Comparison of ENCODE assay signal across 8 cellular contexts in the genomic region with DNA sequence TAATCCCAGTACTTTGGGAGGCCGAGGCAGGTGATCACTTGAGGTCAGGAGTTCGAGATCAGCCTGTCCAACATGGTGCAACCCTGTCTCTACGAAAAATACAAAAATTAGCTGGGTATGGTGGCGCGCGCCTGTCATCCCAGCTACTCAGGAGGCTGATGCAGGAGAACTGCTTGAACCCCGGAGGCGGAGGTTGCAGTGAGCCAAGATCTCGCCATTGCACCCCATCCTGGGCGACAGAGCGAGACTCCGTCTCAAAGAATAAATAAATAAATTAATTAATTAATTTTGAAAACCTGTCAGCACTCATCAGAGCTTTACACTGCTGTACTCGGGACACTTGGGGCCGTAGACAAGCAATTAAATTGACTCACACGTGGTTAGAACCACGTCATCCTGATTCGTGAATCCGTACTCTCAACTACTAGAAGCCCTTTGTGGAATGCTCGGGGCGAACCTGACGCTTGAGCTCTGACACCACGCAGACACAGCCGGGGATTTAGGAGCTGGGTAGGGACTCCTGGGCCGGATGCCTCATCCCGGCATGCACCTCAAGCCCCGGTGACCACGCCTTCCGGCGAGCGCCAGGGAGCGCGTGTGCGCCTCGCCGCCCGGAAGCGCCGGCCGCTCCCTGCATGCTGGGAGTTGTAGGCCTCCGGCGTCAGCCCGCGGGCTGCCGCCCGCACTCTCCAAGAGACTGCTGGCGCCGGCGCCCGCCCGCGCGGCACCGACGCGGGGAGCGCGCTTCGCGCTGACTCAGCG. TPM values are rescaled to one million over a fixed set of nuclear protein-coding genes. Genes with fewer than 3 reads are reported as not detected.
A peak's percentile ranks its signal among the peaks of the same experiment; 100 is the strongest.
DNase-seq lines count a peak whose midpoint lies in the region; ATAC-seq and TF ChIP-seq lines count a peak whose summit lies in the region.

A gene with protein sequence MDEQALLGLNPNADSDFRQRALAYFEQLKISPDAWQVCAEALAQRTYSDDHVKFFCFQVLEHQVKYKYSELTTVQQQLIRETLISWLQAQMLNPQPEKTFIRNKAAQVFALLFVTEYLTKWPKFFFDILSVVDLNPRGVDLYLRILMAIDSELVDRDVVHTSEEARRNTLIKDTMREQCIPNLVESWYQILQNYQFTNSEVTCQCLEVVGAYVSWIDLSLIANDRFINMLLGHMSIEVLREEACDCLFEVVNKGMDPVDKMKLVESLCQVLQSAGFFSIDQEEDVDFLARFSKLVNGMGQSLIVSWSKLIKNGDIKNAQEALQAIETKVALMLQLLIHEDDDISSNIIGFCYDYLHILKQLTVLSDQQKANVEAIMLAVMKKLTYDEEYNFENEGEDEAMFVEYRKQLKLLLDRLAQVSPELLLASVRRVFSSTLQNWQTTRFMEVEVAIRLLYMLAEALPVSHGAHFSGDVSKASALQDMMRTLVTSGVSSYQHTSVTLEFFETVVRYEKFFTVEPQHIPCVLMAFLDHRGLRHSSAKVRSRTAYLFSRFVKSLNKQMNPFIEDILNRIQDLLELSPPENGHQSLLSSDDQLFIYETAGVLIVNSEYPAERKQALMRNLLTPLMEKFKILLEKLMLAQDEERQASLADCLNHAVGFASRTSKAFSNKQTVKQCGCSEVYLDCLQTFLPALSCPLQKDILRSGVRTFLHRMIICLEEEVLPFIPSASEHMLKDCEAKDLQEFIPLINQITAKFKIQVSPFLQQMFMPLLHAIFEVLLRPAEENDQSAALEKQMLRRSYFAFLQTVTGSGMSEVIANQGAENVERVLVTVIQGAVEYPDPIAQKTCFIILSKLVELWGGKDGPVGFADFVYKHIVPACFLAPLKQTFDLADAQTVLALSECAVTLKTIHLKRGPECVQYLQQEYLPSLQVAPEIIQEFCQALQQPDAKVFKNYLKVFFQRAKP (plus strand): TSS at position 685 of the 762 bp plus-strand sequence. CDS start 5,644 bp downstream, outside the sequence.

- DNase-seq in GM12865 (ENCODE audit: low read depth): peak; percentile 99
- peak; percentile 94 for DNase-seq in NCI-H1105 treated with DMSO at 0.1 percent for 48 hours (lab: John Stamatoyannopoulos, UW)
- peak; percentile 75 for DNase-seq in SKM-1 treated with dmso at 0.1 percent for 144 hours (lab: John Stamatoyannopoulos, UW; ENCODE audit: unreplicated experiment)
- peak; percentile 91 for DNase-seq in activated naive CD8-positive, alpha-beta T cell treated with anti-CD3 and anti-CD28 coated beads, Interleukin-2, amount 10 ng/mL, durations not matched to agents 7 days and 5 days
- peak; percentile 85 to 96 (median 93) for DNase-seq in head of caudate nucleus
- DNase-seq in osteocyte (ENCODE audit: extremely low spot score, unreplicated experiment): peak; percentile 97
- DNase-seq in thyroid gland: peak; percentile 94 to 95

- WGBS in thyroid gland, 2 donors: 27 to 33% methylated on average over 23 to 27 of the region's 60 CpGs

- TF ChIP-seq CTCF in GM12865 (IDR thresholded peaks at IDR 0.05; ENCODE audit: insufficient read depth, low read depth, low read length, missing control alignments) (no peak), osteocyte (IDR thresholded peaks at IDR 0.05) (no peak), thyroid gland (IDR thresholded peaks at IDR 0.05) (no peak)

- H3K4me3 Mint-ChIP-seq in activated naive CD8-positive, alpha-beta T cell treated with anti-CD3 and anti-CD28 coated beads, Interleukin-2, amount 10 ng/mL, durations not matched to agents 7 days and 5 days: peak within 1 kb of the TSS; percentile 97
- H3K4me3 Mint-ChIP-seq in osteocyte (ENCODE audit: unreplicated experiment): peak within 1 kb of the TSS; percentile 95

- peaks cover 3% of the 10 kb centered on the region for H3K36me3 Mint-ChIP-seq in activated naive CD8-positive, alpha-beta T cell treated with anti-CD3 and anti-CD28 coated beads, Interleukin-2, amount 10 ng/mL, durations not matched to agents 7 days and 5 days
- H3K36me3 Mint-ChIP-seq in osteocyte (ENCODE audit: unreplicated experiment): peaks cover 1% of the 10 kb centered on the region

- H3K4me1 Mint-ChIP-seq in activated naive CD8-positive, alpha-beta T cell treated with anti-CD3 and anti-CD28 coated beads, Interleukin-2, amount 10 ng/mL, durations not matched to agents 7 days and 5 days: peaks cover 26% of the 10 kb centered on the region
- peaks cover 36% of the 10 kb centered on the region for H3K4me1 Mint-ChIP-seq in osteocyte (ENCODE audit: unreplicated experiment)

- POLR2A ChIA-PET in activated naive CD8-positive, alpha-beta T cell treated with anti-CD3 and anti-CD28 coated beads, Interleukin-2, amount 10 ng/mL, durations not matched to agents 7 days and 5 days (lab: Charles Lee): interaction anchor here (0.6 to 1.7 kb wide), 8 partner anchors 12 to 736 kb away, joined by 3 to 8 read pairs (median 3); a partner anchor contains a TSS

- H3K36me3 ChIP-seq in thyroid gland: no peaks in the 10 kb centered on the region

- H3K4me3 ChIP-seq in GM12865 (ENCODE audit: low read depth, low read length) (peak within 1 kb of the TSS; percentile 85), thyroid gland (replicated peaks in 1 of 3) (peak within 1 kb of the TSS; percentile 71 to 99 (median 90))

- peak; percentile 96 for ATAC-seq in HG02678 (IDR thresholded peaks at IDR 0.05; ENCODE audit: unreplicated experiment)
- peak; percentile 96 for ATAC-seq in activated naive CD8-positive, alpha-beta T cell treated with anti-CD3 and anti-CD28 coated beads, Interleukin-2, amount 10 ng/mL, durations not matched to agents 7 days and 5 days (ENCODE audit: low read depth)

- H3K27ac Mint-ChIP-seq in activated naive CD8-positive, alpha-beta T cell treated with anti-CD3 and anti-CD28 coated beads, Interleukin-2, amount 10 ng/mL, durations not matched to agents 7 days and 5 days: peak within 1 kb of the TSS; percentile 99
- peak within 1 kb of the TSS; percentile 99 for H3K27ac Mint-ChIP-seq in osteocyte (ENCODE audit: unreplicated experiment)

- H3K27ac ChIP-seq in thyroid gland: peak within 1 kb of the TSS; percentile 95 to 96 (median 96)

- TF ChIP-seq POLR2A in thyroid gland (IDR thresholded peaks at IDR 0.05): peak in 1 of 2 donors; percentile 86

- H3K9me3 ChIP-seq in thyroid gland: no peaks in the 10 kb centered on the region

- H3K27me3 Mint-ChIP-seq in activated naive CD8-positive, alpha-beta T cell treated with anti-CD3 and anti-CD28 coated beads, Interleukin-2, amount 10 ng/mL, durations not matched to agents 7 days and 5 days: peaks cover 2% of the 10 kb centered on the region
- H3K27me3 Mint-ChIP-seq in osteocyte (ENCODE audit: unreplicated experiment): peaks cover 3% of the 10 kb centered on the region

- intact Hi-C loops in head of caudate nucleus (cut with DNase I) (loop anchor here (5.0 to 10.0 kb wide), 2 partner anchors 48 to 559 kb away; a partner anchor contains a TSS), thyroid gland (cut with DNase I) (loop anchor here (5.0 kb wide), 1 partner anchor 48 kb away; a partner anchor contains a TSS)

- no peaks in the 10 kb centered on the region for H3K9me3 Mint-ChIP-seq in activated naive CD8-positive, alpha-beta T cell treated with anti-CD3 and anti-CD28 coated beads, Interleukin-2, amount 10 ng/mL, durations not matched to agents 7 days and 5 days
- no peaks in the 10 kb centered on the region for H3K9me3 Mint-ChIP-seq in osteocyte (ENCODE audit: unreplicated experiment)

- peaks cover 8 to 13% of the 10 kb centered on the region in 2 donors for H3K4me1 ChIP-seq in thyroid gland

- no peaks in the 10 kb centered on the region for H3K27me3 ChIP-seq in thyroid gland

RNA-seq across cellular contexts. Expression of the gene that starts here (rescaled TPM):
- 100 to 1,000 TPM in 1 of 2 experiments, 10 to 100 TPM in 1; 98.7 to 107 TPM for total RNA-seq in activated naive CD8-positive, alpha-beta T cell treated with anti-CD3 and anti-CD28 coated beads, Interleukin-2, amount 10 ng/mL, durations not matched to agents 7 days and 5 days
- 171 and 173 TPM in 2 replicates for total RNA-seq in osteocyte
- total RNA-seq in thyroid gland: 10 to 100 TPM; 54.7 to 85.5 (median 63.6) TPM

Comparison
In these comparisons a context has a peak if more than half of its experiments do, and no peak if none do; other contexts are left out.
1. Peak in every context shown above with its lines: DNase-seq, ATAC-seq, H3K4me3 ChIP-seq and H3K27ac ChIP-seq.